ENCODE assay signal across 25 cellular contexts in the genomic region with DNA sequence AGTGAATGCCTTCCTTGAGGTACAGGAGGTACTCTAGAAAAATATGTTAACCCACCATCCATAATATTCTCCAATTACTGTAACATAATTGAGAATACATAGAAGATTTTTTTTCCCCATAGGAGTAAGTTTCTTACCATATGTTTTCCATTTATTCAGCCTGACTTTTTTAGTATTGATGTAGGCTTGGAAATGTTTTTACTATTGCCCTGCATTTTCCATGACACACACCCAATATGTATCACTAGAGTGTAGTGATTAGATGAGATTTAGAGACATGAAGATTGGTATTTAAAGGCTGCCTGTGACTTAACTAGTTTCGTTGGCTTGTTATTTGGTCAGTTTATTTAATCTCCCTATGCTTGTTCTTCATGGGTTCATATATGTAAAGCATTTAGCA.
"Had no signal": no experiment of that assay in that cellular context is flagged by ENCODE, and none has a peak within 500 bp of the region (broad histone marks: within the 10 kb centered on the region; RNA-seq: fewer than 3 reads in every experiment).

No MANE protein-coding gene starts in this region.

- H3K4me2 ChIP-seq: smooth muscle cell had no signal

- H3K4me3 ChIP-seq: pancreas, psoas muscle, skin epidermis, smooth muscle cell, spleen, stomach, thoracic aorta, thyroid gland, tibial nerve, upper lobe of left lung, vagina had no signal

- H3K27me3 ChIP-seq: neutrophil, pancreas, spleen, stomach, thyroid gland, tibial nerve, upper lobe of left lung, vagina had no signal

- ATAC-seq: naive thymus-derived CD8-positive, alpha-beta T cell; natural killer cell treated with Interleukin-12 subunit alpha and Interleukin-12 subunit beta and Interleukin-15 and Interleukin-18, amount 100 ng/mL, for 72 hours; pancreas; psoas muscle; right cardiac atrium; sciatic nerve; stimulated activated effector memory CD8-positive, alpha-beta T cell treated with anti-CD3 and anti-CD28 coated beads, Interleukin-12 subunit alpha, Interleukin-12 subunit beta, amount 100 ng/mL, for 72 hours; stimulated activated naive B cell treated with anti-CD40 and anti-IgM and Interleukin-4, amounts not matched to agents 10 μg/mL and 1 μg/mL and 100 μg/mL, for 72 hours had no signal

- DNase-seq: naive thymus-derived CD8-positive, alpha-beta T cell; nephron progenitor cell; nucleus accumbens; pancreas; psoas muscle; right cardiac atrium; spleen; stimulated activated CD4-positive, alpha-beta T cell treated with anti-CD3 and anti-CD28 coated beads, Interleukin-12 subunit alpha, Interleukin-12 subunit beta, amount 100 ng/mL, for 4 hours; stimulated activated CD4-positive, alpha-beta T cell treated with anti-CD3 and anti-CD28 coated beads, Interleukin-1b, Interleukin-23, amount 100 ng/mL, for 48 hours; stimulated activated CD4-positive, alpha-beta T cell treated with anti-CD3 and anti-CD28 coated beads, Interleukin-4, amount 100 ng/mL, for 24 hours; stimulated activated naive B cell treated with anti-CD40 and anti-IgM and Interleukin-4, amounts not matched to agents 10 μg/mL and 1 μg/mL and 100 μg/mL, for 72 hours; stimulated activated naive CD4-positive, alpha-beta T cell treated with Interleukin-2 at 50 U/mL for 16 hours; stomach; thyroid gland; trophoblast cell; upper lobe of left lung had no signal

- H3K27ac ChIP-seq: neutrophil, pancreas, psoas muscle, skin epidermis, spleen, stomach, thoracic aorta, thyroid gland, tibial nerve, upper lobe of left lung, vagina had no signal

- H3K36me3 ChIP-seq: neutrophil, pancreas, spleen, stomach, thoracic aorta, thyroid gland, tibial nerve, upper lobe of left lung, vagina had no signal

- H3K4me1 ChIP-seq: pancreas, spleen, stomach, thyroid gland, tibial nerve, upper lobe of left lung, vagina had no signal

- H3K9me3 ChIP-seq: neutrophil, pancreas, psoas muscle, spleen, stomach, thoracic aorta, thyroid gland, tibial nerve, upper lobe of left lung, vagina had no signal
